8 cellular contexts compared by ENCODE assay signal in genomic region chr6:88963139-88964090, GRCh38. TPM values are rescaled to one million over a fixed set of nuclear protein-coding genes. Genes with fewer than 3 reads are reported as not detected.
DNase-seq lines count a peak whose midpoint lies in the region; ATAC-seq and TF ChIP-seq lines count a peak whose summit lies in the region.

Gene RNGTT, minus strand, starts transcription at chr6:88963618. Its CDS starts 209 bp downstream, at chr6:88963409.

- H3K27ac Mint-ChIP-seq in activated T-helper 17 cell treated with anti-CD3 and anti-CD28 coated beads, Interleukin-2, amount 50 U/mL, for 72 hours = peak within 1 kb of the TSS; percentile 99
- peak within 1 kb of the TSS; percentile 89 to 97 (median 97) for H3K27ac Mint-ChIP-seq in naive thymus-derived CD8-positive, alpha-beta T cell

- H3K4me1 Mint-ChIP-seq in activated T-helper 17 cell treated with anti-CD3 and anti-CD28 coated beads, Interleukin-2, amount 50 U/mL, for 72 hours = peaks cover 6% of the 10 kb centered on the region
- H3K4me1 Mint-ChIP-seq in naive thymus-derived CD8-positive, alpha-beta T cell = peaks cover 26 to 60% (median 48%) of the 10 kb centered on the region in 4 donors

- H3K27me3 Mint-ChIP-seq in activated T-helper 17 cell treated with anti-CD3 and anti-CD28 coated beads, Interleukin-2, amount 50 U/mL, for 72 hours = no peaks in the 10 kb centered on the region
- no peaks in the 10 kb centered on the region for H3K27me3 Mint-ChIP-seq in naive thymus-derived CD8-positive, alpha-beta T cell

- H3K9me3 Mint-ChIP-seq in activated T-helper 17 cell treated with anti-CD3 and anti-CD28 coated beads, Interleukin-2, amount 50 U/mL, for 72 hours = no peaks in the 10 kb centered on the region
- peaks cover 0 to 22% (median 0%) of the 10 kb centered on the region in 9 donors for H3K9me3 Mint-ChIP-seq in naive thymus-derived CD8-positive, alpha-beta T cell

- H3K4me3 Mint-ChIP-seq in activated T-helper 17 cell treated with anti-CD3 and anti-CD28 coated beads, Interleukin-2, amount 50 U/mL, for 72 hours = peak within 1 kb of the TSS; percentile 100
- peak within 1 kb of the TSS; percentile 89 to 99 (median 98) for H3K4me3 Mint-ChIP-seq in naive thymus-derived CD8-positive, alpha-beta T cell

- CTCF ChIA-PET in RWPE1 (lab: Yijun Ruan, JAX) = interaction anchor here (0.7 kb wide), 1 partner anchor 12 kb away, joined by 3 read pairs; no protein-coding TSS in a partner anchor

- TF ChIP-seq CTCF in LNCaP clone FGC (IDR thresholded peaks at IDR 0.05; ENCODE audit: control insufficient read depth, extremely low read depth, insufficient read depth) = no peak
- no peak for TF ChIP-seq CTCF in RWPE1 (conservative IDR thresholded peaks at IDR 0.05; ENCODE audit: low read depth)
- TF ChIP-seq CTCF in fibroblast of mammary gland (conservative IDR thresholded peaks at IDR 0.05; ENCODE audit: control insufficient read depth, insufficient read depth, low read depth, low read length) = no peak

- H3K4me3 ChIP-seq in LNCaP clone FGC (ENCODE audit: low read depth, low read length) = peak within 1 kb of the TSS; percentile 79
- H3K4me3 ChIP-seq in fibroblast of mammary gland (ENCODE audit: control insufficient read depth, low read depth, low read length) = peak within 1 kb of the TSS; percentile 96

- ATAC-seq in activated T-helper 17 cell treated with anti-CD3 and anti-CD28 coated beads, Interleukin-2, amount 50 U/mL, for 72 hours (replicated peaks) = peak; percentile 100
- ATAC-seq in naive thymus-derived CD8-positive, alpha-beta T cell = peak; percentile 98

- peak; percentile 98 for DNase-seq in Daoy (ENCODE audit: low read depth)
- peak; percentile 92 for DNase-seq in GOT3 (lab: John Stamatoyannopoulos, UW)
- DNase-seq in LNCaP clone FGC (ENCODE audit: low read depth) = peak; percentile 72
- peak; percentile 97 for DNase-seq in RWPE1 (ENCODE audit: low spot score)
- peak; percentile 95 for DNase-seq in fibroblast of mammary gland (ENCODE audit: low read depth)
- DNase-seq in naive thymus-derived CD8-positive, alpha-beta T cell = peak; percentile 94 to 98 (median 96)
- DNase-seq in stimulated activated naive CD4-positive, alpha-beta T cell (lab: John Stamatoyannopoulos, UW) = peak; percentile 93 to 97 (median 95)

- peaks cover 8% of the 10 kb centered on the region for H3K36me3 Mint-ChIP-seq in activated T-helper 17 cell treated with anti-CD3 and anti-CD28 coated beads, Interleukin-2, amount 50 U/mL, for 72 hours (ENCODE audit: low read depth)
- peaks cover 0 to 4% (median 3%) of the 10 kb centered on the region in 3 donors for H3K36me3 Mint-ChIP-seq in naive thymus-derived CD8-positive, alpha-beta T cell

- POLR2A ChIA-PET in RWPE1 (lab: Yijun Ruan, JAX; ENCODE audit: low non-redundant PET) = no interaction called here
- POLR2A ChIA-PET in naive thymus-derived CD8-positive, alpha-beta T cell (lab: Charles Lee) = interaction anchor here (0.6 to 2.3 kb wide), 15 partner anchors 9 to 1261 kb away, joined by 3 to 62 read pairs (median 3); partner anchors contain the start of genes AKIRIN2, LYRM2, PNRC1 and UBE2J1

- peak within 1 kb of the TSS; percentile 83 for H3K27ac ChIP-seq in RWPE1

RNA-seq across cellular contexts. Expression of gene RNGTT, which starts in this region (rescaled TPM):
- 30.8 and 43.9 TPM in 2 replicates for total RNA-seq in Daoy (2014; rRNA removed; shearing (Covaris generic))
- total RNA-seq in activated T-helper 17 cell treated with anti-CD3 and anti-CD28 coated beads, Interleukin-2, amount 50 U/mL, for 72 hours = 10 to 100 TPM; 20.9 to 23.3 TPM
- total RNA-seq in naive thymus-derived CD8-positive, alpha-beta T cell = 10 to 100 TPM; 16.8 to 18.8 TPM
- polyA plus RNA-seq in naive thymus-derived CD8-positive, alpha-beta T cell = 10 to 100 TPM; 14.7 to 17.6 (median 16.6) TPM

Comparison
In these comparisons a context has a peak if more than half of its experiments do, and no peak if none do; other contexts are left out.
1. Peak in every context shown above with its lines: DNase-seq, ATAC-seq, H3K4me3 ChIP-seq and H3K27ac ChIP-seq.